In genomic region chr4:128060620-128061565, GRCh38 we compare ENCODE assay signal across 8 cellular contexts. TPM values are rescaled to one million over a fixed set of nuclear protein-coding genes. Genes with fewer than 3 reads are reported as not detected.
A peak's percentile ranks its signal among the peaks of the same experiment; 100 is the strongest.
DNase-seq lines count a peak whose midpoint lies in the region; ATAC-seq and TF ChIP-seq lines count a peak whose summit lies in the region.

Gene LARP1B (plus strand): TSS chr4:128061312. CDS start chr4:128074952, 13,640 bp downstream.

- H3K27me3 ChIP-seq in esophagus (ENCODE audit: control insufficient read depth in 1 of 2, insufficient read depth in 2 of 2, low read length in 2 of 2) (no peaks in the 10 kb centered on the region), muscle layer of duodenum (ENCODE audit: low read depth, low read length) (no peaks in the 10 kb centered on the region)

- ATAC-seq in GM21717 (IDR thresholded peaks at IDR 0.05; ENCODE audit: unreplicated experiment) = peak; percentile 89

- H3K4me1 ChIP-seq in esophagus (ENCODE audit: control insufficient read depth in 2 of 2, insufficient read depth in 2 of 2, low read length in 1 of 2) (peaks cover 0 to 3% of the 10 kb centered on the region in 2 donors), muscle layer of duodenum (ENCODE audit: control insufficient read depth in 1 of 2, insufficient read depth in 2 of 2, low read length in 2 of 2) (peaks cover 0 to 7% of the 10 kb centered on the region in 2 donors)

- DNase-seq in DMS53 treated with DMSO at 0.1 percent for 48 hours (lab: John Stamatoyannopoulos, UW; ENCODE audit: unreplicated experiment) = peak; percentile 84
- DNase-seq in Jurkat, Clone E6-1 (ENCODE audit: low read depth, low spot score) = peak; percentile 84
- DNase-seq in activated T-cell treated with anti-CD3 and anti-CD28 coated beads, Interleukin-2, amount 50 U/mL, for 24 hours = peak; percentile 97
- peak; percentile 82 for DNase-seq in stimulated activated CD8-positive, alpha-beta memory T cell treated with anti-CD3 and anti-CD28 coated beads, Interleukin-7, amount 100 ng/mL, for 24 hours (ENCODE audit: low read depth)

- H3K9me3 Mint-ChIP-seq in activated T-cell treated with anti-CD3 and anti-CD28 coated beads, Interleukin-2, amount 50 U/mL, for 24 hours = no peaks in the 10 kb centered on the region

- peak within 1 kb of the TSS; percentile 72 for H3K4me3 ChIP-seq in Jurkat, Clone E6-1 (ENCODE audit: low read length)
- H3K4me3 ChIP-seq in esophagus (ENCODE audit: low read depth in 1 of 2, low read length in 2 of 2) (peak within 1 kb of the TSS; percentile 75 to 89), muscle layer of duodenum (ENCODE audit: low read depth in 1 of 2, low read length in 2 of 2) (peak within 1 kb of the TSS; percentile 79 to 90)

- no peaks in the 10 kb centered on the region for H3K36me3 ChIP-seq in esophagus (ENCODE audit: control insufficient read depth in 2 of 2, insufficient read depth in 2 of 2, low read length in 1 of 2)
- H3K36me3 ChIP-seq in muscle layer of duodenum (ENCODE audit: control insufficient read depth in 1 of 2, insufficient read depth in 2 of 2, low read length in 2 of 2) = no peaks in the 10 kb centered on the region

- peaks cover 5% of the 10 kb centered on the region for H3K36me3 Mint-ChIP-seq in activated T-cell treated with anti-CD3 and anti-CD28 coated beads, Interleukin-2, amount 50 U/mL, for 24 hours (ENCODE audit: low read depth)

- H3K27ac ChIP-seq in esophagus (ENCODE audit: low read depth in 2 of 2, low read length in 1 of 2) (peak within 1 kb of the TSS; percentile 98 to 99), muscle layer of duodenum (ENCODE audit: low read length) (peak within 1 kb of the TSS; percentile 95)

- H3K4me3 Mint-ChIP-seq in activated T-cell treated with anti-CD3 and anti-CD28 coated beads, Interleukin-2, amount 50 U/mL, for 24 hours = peak within 1 kb of the TSS; percentile 87

- H3K9me3 ChIP-seq in esophagus (ENCODE audit: control insufficient read depth in 2 of 2, insufficient read depth in 1 of 2, low read depth in 1 of 2, low read length in 1 of 2) (no peaks in the 10 kb centered on the region), muscle layer of duodenum (ENCODE audit: control insufficient read depth in 1 of 2, low read length in 2 of 2) (no peaks in the 10 kb centered on the region)

- peak within 1 kb of the TSS; percentile 93 for H3K27ac Mint-ChIP-seq in activated T-cell treated with anti-CD3 and anti-CD28 coated beads, Interleukin-2, amount 50 U/mL, for 24 hours

- H3K27me3 Mint-ChIP-seq in activated T-cell treated with anti-CD3 and anti-CD28 coated beads, Interleukin-2, amount 50 U/mL, for 24 hours = no peaks in the 10 kb centered on the region

- WGBS in esophagus, 2 donors = 1% methylated on average over 55 to 118 of the region's 118 CpGs

- peaks cover 23% of the 10 kb centered on the region for H3K4me1 Mint-ChIP-seq in activated T-cell treated with anti-CD3 and anti-CD28 coated beads, Interleukin-2, amount 50 U/mL, for 24 hours (ENCODE audit: low read depth)

TF ChIP-seq in PFSK-1, 5 proteins besides CTCF, POLR2A, EP300 and RAD21:
- TF ChIP-seq POLR2AphosphoS5 (IDR thresholded peaks at IDR 0.05; ENCODE audit: low read depth, low read length) = peak; percentile 77
- no peak for TF ChIP-seq SIN3A (IDR thresholded peaks at IDR 0.05; ENCODE audit: borderline replicate concordance, insufficient read depth, low read length)
- TF ChIP-seq FOXP2 (optimal IDR thresholded peaks at IDR 0.05; ENCODE audit: borderline replicate concordance, extremely low read depth, extremely low read length, insufficient read depth) = no peak
- peak in 1 of 2 experiments; percentile 36; a peak in 2 of 4 replicates for TF ChIP-seq REST (IDR thresholded peaks at IDR 0.05; ENCODE audit: insufficient read depth in 1 of 2, low read depth in 2 of 2, low read length in 2 of 2)
- peak; percentile 83 for TF ChIP-seq TAF1 (IDR thresholded peaks at IDR 0.05; ENCODE audit: borderline replicate concordance, insufficient read depth, low read length)
TF ChIP-seq in PFSK-1: peak in this region for 3.

RNA-seq across cellular contexts. Expression of gene LARP1B, which starts in this region (rescaled TPM):
- 15.0 TPM for polyA plus RNA-seq in Jurkat, Clone E6-1 (2012; ENCODE audit: insufficient read depth, insufficient read length)
- polyA plus RNA-seq in PFSK-1 (2012; ENCODE audit: insufficient read length, low read depth) = 9.3 TPM
- polyA plus RNA-seq in esophagus = 10 to 100 TPM in 1 of 2 donors, 1 to 10 TPM in 1; 9.7 to 11.0 TPM

Comparison
In these comparisons a context has a peak if more than half of its experiments do, and no peak if none do; other contexts are left out.
1. Peak in every context shown above with its lines: DNase-seq, ATAC-seq, H3K4me3 ChIP-seq and H3K27ac ChIP-seq.